1 cellular context compared by ENCODE assay signal in genomic region chr20:45406260-45407066, GRCh38.
TF ChIP-seq lines count a peak whose summit lies in the region.

No MANE protein-coding gene starts in this region.

TF ChIP-seq in GM23338, 12 proteins besides CTCF, POLR2A, EP300 and RAD21:
- peak; percentile 17; the same call in 1 of the 2 replicates for TF ChIP-seq ETS1 (IDR thresholded peaks at IDR 0.05)
- TF ChIP-seq ZNF114 (CRISPR knock-in tag; IDR thresholded peaks at IDR 0.05): no peak
- peak; percentile 30; the same call in 1 of the 2 replicates for TF ChIP-seq CREB1 (CRISPR knock-in tag; IDR thresholded peaks at IDR 0.05; ENCODE audit: low read depth)
TF ChIP-seq in GM23338: peak in this region for 2.
